28 cellular contexts compared by ENCODE assay signal in the genomic region with DNA sequence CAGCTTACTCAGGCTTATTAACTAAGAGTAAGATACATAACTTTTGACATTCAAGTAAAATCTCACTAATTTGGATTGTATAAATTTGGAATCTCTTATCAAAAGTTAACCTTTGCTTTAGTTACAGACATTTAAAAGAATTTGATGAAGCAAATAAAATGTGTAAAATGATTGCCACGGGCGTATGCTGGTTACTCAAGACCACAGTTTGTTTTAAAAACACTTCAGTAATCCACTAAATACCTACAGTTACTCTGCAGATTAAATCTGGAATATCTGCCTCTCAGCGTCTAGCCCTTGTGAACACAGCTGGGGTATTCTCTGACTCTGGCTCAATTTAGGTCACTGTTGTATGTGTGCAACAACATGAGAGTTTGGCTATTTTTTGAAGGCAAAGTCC.
"Had no signal": no experiment of that assay in that cellular context is flagged by ENCODE, and none has a peak within 500 bp of the region (broad histone marks: within the 10 kb centered on the region; RNA-seq: fewer than 3 reads in every experiment).

No MANE protein-coding gene starts in this region.

- ATAC-seq: naive thymus-derived CD8-positive, alpha-beta T cell; natural killer cell treated with Interleukin-12 subunit alpha and Interleukin-12 subunit beta and Interleukin-15 and Interleukin-18, amount 100 ng/mL, for 72 hours; pancreas; right cardiac atrium; right lobe of liver; stimulated activated memory B cell treated with anti-CD40 and anti-IgM and Interleukin-4, amounts not matched to agents 10 μg/mL and 1 μg/mL and 100 μg/mL, for 72 hours; stimulated activated naive CD8-positive, alpha-beta T cell treated with anti-CD3 and anti-CD28 coated beads, Interleukin-15, amount 100 ng/mL, for 72 hours; stimulated activated naive CD8-positive, alpha-beta T cell treated with anti-CD3 and anti-CD28 coated beads, Interleukin-15, Interleukin-2, amounts not matched to agents 100 U/mL and 50 U/mL, for 24 hours had no signal

- H3K4me3 Mint-ChIP-seq: naive thymus-derived CD8-positive, alpha-beta T cell; natural killer cell treated with Interleukin-12 subunit alpha and Interleukin-12 subunit beta and Interleukin-15 and Interleukin-18, amount 100 ng/mL, for 72 hours; nephron progenitor cell; neural crest cell; stimulated activated memory B cell treated with anti-CD40 and anti-IgM and Interleukin-4, amounts not matched to agents 10 μg/mL and 1 μg/mL and 100 μg/mL, for 72 hours; stimulated activated naive CD8-positive, alpha-beta T cell treated with anti-CD3 and anti-CD28 coated beads, Interleukin-15, amount 100 ng/mL, for 72 hours had no signal

- H3K36me3 ChIP-seq: neutrophil, pancreas, prostate gland, right lobe of liver, sigmoid colon, suprapubic skin, tibial artery, transverse colon, upper lobe of left lung, vagina had no signal

- FAIRE-seq: pancreas, small intestine, urothelium cell line had no signal

- H3K4me3 ChIP-seq: pancreas, prostate gland, right lobe of liver, sigmoid colon, suprapubic skin, testis, tibial artery, transverse colon, upper lobe of left lung, vagina had no signal

- H3K9me3 Mint-ChIP-seq: stimulated activated memory B cell treated with anti-CD40 and anti-IgM and Interleukin-4, amounts not matched to agents 10 μg/mL and 1 μg/mL and 100 μg/mL, for 72 hours; stimulated activated naive CD8-positive, alpha-beta T cell treated with anti-CD3 and anti-CD28 coated beads, Interleukin-15, amount 100 ng/mL, for 72 hours had no signal

- H3K27me3 ChIP-seq: neutrophil, pancreas, right lobe of liver, sigmoid colon, suprapubic skin, testis, tibial artery, transverse colon, upper lobe of left lung, vagina had no signal

- H3K36me3 Mint-ChIP-seq: naive thymus-derived CD8-positive, alpha-beta T cell; natural killer cell treated with Interleukin-12 subunit alpha and Interleukin-12 subunit beta and Interleukin-15 and Interleukin-18, amount 100 ng/mL, for 72 hours; stimulated activated memory B cell treated with anti-CD40 and anti-IgM and Interleukin-4, amounts not matched to agents 10 μg/mL and 1 μg/mL and 100 μg/mL, for 72 hours had no signal

- H3K27me3 Mint-ChIP-seq: stimulated activated memory B cell treated with anti-CD40 and anti-IgM and Interleukin-4, amounts not matched to agents 10 μg/mL and 1 μg/mL and 100 μg/mL, for 72 hours; stimulated activated naive CD8-positive, alpha-beta T cell treated with anti-CD3 and anti-CD28 coated beads, Interleukin-15, amount 100 ng/mL, for 72 hours had no signal

- H3K27ac Mint-ChIP-seq: naive thymus-derived CD8-positive, alpha-beta T cell; natural killer cell treated with Interleukin-12 subunit alpha and Interleukin-12 subunit beta and Interleukin-15 and Interleukin-18, amount 100 ng/mL, for 72 hours; nephron progenitor cell; stimulated activated memory B cell treated with anti-CD40 and anti-IgM and Interleukin-4, amounts not matched to agents 10 μg/mL and 1 μg/mL and 100 μg/mL, for 72 hours; stimulated activated naive CD8-positive, alpha-beta T cell treated with anti-CD3 and anti-CD28 coated beads, Interleukin-15, amount 100 ng/mL, for 72 hours had no signal

- H3K4me1 ChIP-seq: pancreas, prostate gland, right lobe of liver, sigmoid colon, suprapubic skin, testis, tibial artery, transverse colon, upper lobe of left lung, vagina had no signal

- H3K4me1 Mint-ChIP-seq: naive thymus-derived CD8-positive, alpha-beta T cell; nephron progenitor cell; neural crest cell; stimulated activated memory B cell treated with anti-CD40 and anti-IgM and Interleukin-4, amounts not matched to agents 10 μg/mL and 1 μg/mL and 100 μg/mL, for 72 hours; stimulated activated naive CD8-positive, alpha-beta T cell treated with anti-CD3 and anti-CD28 coated beads, Interleukin-15, amount 100 ng/mL, for 72 hours had no signal

- H3K27ac ChIP-seq: neutrophil, pancreas, prostate gland, right lobe of liver, suprapubic skin, testis, tibial artery, transverse colon, vagina had no signal

- DNase-seq: naive thymus-derived CD8-positive, alpha-beta T cell; nephron progenitor cell; nucleus accumbens; pancreas; right cardiac atrium; right lobe of liver; sigmoid colon; small intestine; stimulated activated CD4-positive, alpha-beta T cell treated with anti-CD3 and anti-CD28 coated beads, Interleukin-15, amount 100 ng/mL, for 24 hours; stimulated activated CD4-positive, alpha-beta T cell treated with anti-CD3 and anti-CD28 coated beads, Interleukin-2, amount 100 ng/mL, for 24 hours; stimulated activated CD4-positive, alpha-beta T cell treated with anti-CD3 and anti-CD28 coated beads, Interleukin-2, amount 100 ng/mL, for 48 hours; stimulated activated CD4-positive, alpha-beta T cell treated with anti-CD3 and anti-CD28 coated beads, Interleukin-4, amount 100 ng/mL, for 24 hours; stimulated activated naive CD4-positive, alpha-beta T cell; stimulated activated naive CD8-positive, alpha-beta T cell treated with anti-CD3 and anti-CD28 coated beads, Interleukin-15, amount 100 ng/mL, for 72 hours; stimulated activated naive CD8-positive, alpha-beta T cell treated with anti-CD3 and anti-CD28 coated beads, Interleukin-15, Interleukin-2, amounts not matched to agents 100 U/mL and 50 U/mL, for 24 hours; substantia nigra; testis; tibial artery; transverse colon; upper lobe of left lung had no signal

- H3K9me3 ChIP-seq: neutrophil, pancreas, prostate gland, right lobe of liver, sigmoid colon, testis, tibial artery, transverse colon, upper lobe of left lung, vagina had no signal
